Comparison of ENCODE assay signal across 17 cellular contexts in genomic region chr16:64008131-64008530, GRCh38.
DNase-seq lines count a peak whose midpoint lies in the region; TF ChIP-seq lines count a peak whose summit lies in the region.
"Had no signal": no experiment of that assay in that cellular context is flagged by ENCODE, and none has a peak within 500 bp of the region (broad histone marks: within the 10 kb centered on the region; RNA-seq: fewer than 3 reads in every experiment).

No MANE protein-coding gene starts in this region.

- DNase-seq in AG10803 (ENCODE audit: low read depth) (no peak), adipocyte (ENCODE audit: low read depth) (peak; percentile 11), fibroblast of mammary gland (ENCODE audit: low read depth) (no peak), osteocyte (ENCODE audit: extremely low spot score, unreplicated experiment) (no peak), cerebellar nuclear complex (lab: John Stamatoyannopoulos, UW) (no peak), T1000 (lab: John Stamatoyannopoulos, UW) (no peak), CD1c-positive myeloid dendritic cell (ENCODE audit: extremely low spot score) (no peak)
- DNase-seq: AML-193, EL, GF-D8, Kasumi-1, NCI-H1694, NCI-H446, NCI-H526, OCI-M1, SW 1271 had no signal

- no peaks in the 10 kb centered on the region for H3K36me3 ChIP-seq in adipocyte (ENCODE audit: control insufficient read depth, insufficient read depth, low read length, severe bottlenecking)

- no peak overlapping the region for H3K9ac ChIP-seq in adipocyte (ENCODE audit: low read length)

- no peaks in the 10 kb centered on the region for H3K9me3 ChIP-seq in adipocyte (ENCODE audit: control insufficient read depth, low read length)
- H3K9me3 ChIP-seq: A549 had no signal

- H3K27ac Mint-ChIP-seq in osteocyte (ENCODE audit: unreplicated experiment) = no peak overlapping the region

- H3K4me3 Mint-ChIP-seq in osteocyte (ENCODE audit: unreplicated experiment) = no peak overlapping the region

- H3K4me1 Mint-ChIP-seq in osteocyte (ENCODE audit: unreplicated experiment) = peaks cover 20% of the 10 kb centered on the region

- H3K36me3 Mint-ChIP-seq in osteocyte (ENCODE audit: unreplicated experiment) = peaks cover 2% of the 10 kb centered on the region

- no peak overlapping the region for H3K4me3 ChIP-seq in AG10803 (ENCODE audit: low read length)
- no peak overlapping the region for H3K4me3 ChIP-seq in adipocyte (ENCODE audit: low read length)
- no peak overlapping the region for H3K4me3 ChIP-seq in fibroblast of mammary gland (ENCODE audit: control insufficient read depth, low read depth, low read length)
- H3K4me3 ChIP-seq: A549 had no signal

- H3K9me3 Mint-ChIP-seq in osteocyte (ENCODE audit: unreplicated experiment) = peaks cover 4% of the 10 kb centered on the region

- H3K27me3 Mint-ChIP-seq in osteocyte (ENCODE audit: unreplicated experiment) = peaks cover 2% of the 10 kb centered on the region

- H3K4me1 ChIP-seq in adipocyte (ENCODE audit: control insufficient read depth, insufficient read depth, low read length) = peaks cover 4% of the 10 kb centered on the region
- H3K4me1 ChIP-seq: A549 had no signal

- TF ChIP-seq CTCF in AG10803 (conservative IDR thresholded peaks at IDR 0.05; ENCODE audit: low read length) = peak; percentile 41
- peak; percentile 11 for TF ChIP-seq CTCF in fibroblast of mammary gland (conservative IDR thresholded peaks at IDR 0.05; ENCODE audit: control insufficient read depth, insufficient read depth, low read depth, low read length)
- TF ChIP-seq CTCF in osteocyte (IDR thresholded peaks at IDR 0.05) = peak; percentile 42

- no peaks in the 10 kb centered on the region for H3K27me3 ChIP-seq in adipocyte (replicated peaks; ENCODE audit: control insufficient read depth, insufficient read depth, low read length)
